ENCODE assay signal across 15 cellular contexts in genomic region chr21:38308010-38308784, GRCh38. TPM values are rescaled to one million over a fixed set of nuclear protein-coding genes. Genes with fewer than 3 reads are reported as not detected.
DNase-seq lines count a peak whose midpoint lies in the region; ATAC-seq and TF ChIP-seq lines count a peak whose summit lies in the region.
"Had no signal": no experiment of that assay in that cellular context is flagged by ENCODE, and none has a peak within 500 bp of the region (broad histone marks: within the 10 kb centered on the region; RNA-seq: fewer than 3 reads in every experiment).

No MANE protein-coding gene starts in this region.

- H3K4me3 ChIP-seq in body of pancreas (no peak overlapping the region), gastrocnemius medialis (no peak overlapping the region), prostate gland (no peak overlapping the region)

- H3K4me1 Mint-ChIP-seq in CD14-positive monocyte, result peaks cover 68% of the 10 kb centered on the region

- TF ChIP-seq CTCF in CD14-positive monocyte (IDR thresholded peaks at IDR 0.05) (no peak), body of pancreas (IDR thresholded peaks at IDR 0.05) (no peak), gastrocnemius medialis (IDR thresholded peaks at IDR 0.05 in 4 of 5, conservative IDR thresholded peaks at IDR 0.05 in 1 of 5) (no peak), prostate gland (IDR thresholded peaks at IDR 0.05) (no peak)

- TF ChIP-seq POLR2A in body of pancreas (IDR thresholded peaks at IDR 0.05), result no peak
- no peak for TF ChIP-seq POLR2A in gastrocnemius medialis (IDR thresholded peaks at IDR 0.05)
- TF ChIP-seq POLR2A in prostate gland (IDR thresholded peaks at IDR 0.05), result no peak

- no peak overlapping the region for H3K4me3 Mint-ChIP-seq in CD14-positive monocyte
- H3K4me3 Mint-ChIP-seq: activated T-helper 1 cell treated with anti-CD3 and anti-CD28 coated beads, Interleukin-12 subunit alpha, Interleukin-12 subunit beta, Interleukin-2, Interleukin-4 antibody, amounts not matched to agents 30 ng/mL and 10 ng/mL and 1 ng/mL, durations not matched to agents 14 hours and 24 hours and 36 hours had no signal

- peak overlapping the region in 5 of 7 donors; percentile 14 to 72 (median 63) for H3K27ac Mint-ChIP-seq in CD14-positive monocyte
- H3K27ac Mint-ChIP-seq: activated T-helper 1 cell treated with anti-CD3 and anti-CD28 coated beads, Interleukin-12 subunit alpha, Interleukin-12 subunit beta, Interleukin-2, Interleukin-4 antibody, amounts not matched to agents 30 ng/mL and 10 ng/mL and 1 ng/mL, durations not matched to agents 14 hours and 24 hours and 36 hours had no signal

- DNase-seq in CD14-positive monocyte (ENCODE audit: low spot score) (no peak), body of pancreas (peak in 1 of 4 donors; percentile 33), kidney tubule cell (ENCODE audit: low spot score) (peak; percentile 68), gastrocnemius medialis (no peak), DMS 273 treated with DMSO at 0.1 percent for 48 hours (lab: John Stamatoyannopoulos, UW) (no peak), H4 (ENCODE audit: low spot score) (no peak), prostate gland (ENCODE audit: low spot score) (no peak)
- DNase-seq: activated CD4-positive, alpha-beta T cell treated with anti-CD3 and anti-CD28 coated beads, Interleukin-2, amount 50 U/mL, for 48 hours; midbrain; NCI-H1048; stimulated activated CD4-positive, alpha-beta T cell treated with anti-CD3 and anti-CD28 coated beads, Interleukin-4, amount 100 ng/mL, for 24 hours had no signal

- 26 to 30% methylated on average over 7 of the region's 7 CpGs for WGBS in body of pancreas, 2 donors
- 77% methylated on average over 7 of the region's 7 CpGs for WGBS in prostate gland

- no peaks in the 10 kb centered on the region for H3K27me3 ChIP-seq in body of pancreas
- H3K27me3 ChIP-seq in gastrocnemius medialis, result no peaks in the 10 kb centered on the region
- H3K27me3 ChIP-seq in prostate gland (replicated peaks; ENCODE audit: insufficient read depth), result no peaks in the 10 kb centered on the region

- intact Hi-C loops in CD14-positive monocyte (cut with micrococcal nuclease) (loop anchor here in 1 of 2 donors (5.0 kb wide), 1 partner anchor 36 kb away; no protein-coding TSS in a partner anchor), body of pancreas (cut with DNase I) (no loop called here), gastrocnemius medialis (cut with DNase I; ENCODE audit: low total_unique reads) (no loop called here), prostate gland (cut with DNase I) (no loop called here)

- peak overlapping the region in 2 of 4 donors; percentile 6 to 45 for H3K27ac ChIP-seq in body of pancreas
- no peak overlapping the region for H3K27ac ChIP-seq in gastrocnemius medialis
- no peak overlapping the region for H3K27ac ChIP-seq in prostate gland

- H3K4me1 ChIP-seq in body of pancreas, result peaks cover 14% of the 10 kb centered on the region
- no peaks in the 10 kb centered on the region for H3K4me1 ChIP-seq in gastrocnemius medialis
- H3K4me1 ChIP-seq in prostate gland (replicated peaks), result no peaks in the 10 kb centered on the region

- H3K36me3 ChIP-seq in body of pancreas (replicated peaks in 1 of 2; ENCODE audit: insufficient read depth in 1 of 2, low read depth in 2 of 2), result no peaks in the 10 kb centered on the region
- H3K36me3 ChIP-seq in gastrocnemius medialis, result no peaks in the 10 kb centered on the region
- H3K36me3 ChIP-seq in prostate gland, result no peaks in the 10 kb centered on the region

- peaks cover 0 to 11% of the 10 kb centered on the region in 2 donors for H3K36me3 Mint-ChIP-seq in CD14-positive monocyte

- H3K9me3 Mint-ChIP-seq in CD14-positive monocyte, result no peaks in the 10 kb centered on the region
- H3K9me3 Mint-ChIP-seq: activated T-helper 1 cell treated with anti-CD3 and anti-CD28 coated beads, Interleukin-12 subunit alpha, Interleukin-12 subunit beta, Interleukin-2, Interleukin-4 antibody, amounts not matched to agents 30 ng/mL and 10 ng/mL and 1 ng/mL, durations not matched to agents 14 hours and 24 hours and 36 hours had no signal

- H3K9me3 ChIP-seq in body of pancreas, result no peaks in the 10 kb centered on the region
- H3K9me3 ChIP-seq in gastrocnemius medialis, result no peaks in the 10 kb centered on the region
- no peaks in the 10 kb centered on the region for H3K9me3 ChIP-seq in prostate gland

- H3K27me3 Mint-ChIP-seq in CD14-positive monocyte (ENCODE audit: low read depth in 3 of 3), result peaks cover 0 to 3% (median 2%) of the 10 kb centered on the region in 3 donors

- in situ Hi-C loops in gastrocnemius medialis (cut with MboI; ENCODE audit: low sequenced_read_pairs in 4 of 4), result no loop called here

- ATAC-seq in body of pancreas (peak; percentile 72), gastrocnemius medialis (peak; percentile 61 to 66), GM19395 (IDR thresholded peaks at IDR 0.05; ENCODE audit: unreplicated experiment) (no peak)

RNA-seq across cellular contexts. Expression of gene KCNJ15, which starts 51.4 kb away (rescaled TPM):
- polyA plus RNA-seq in CD14-positive monocyte, result 1 to 10 TPM; 4.5 to 8.0 TPM
- total RNA-seq in body of pancreas, result 10 to 100 TPM; 23.1 to 27.5 TPM
- total RNA-seq in gastrocnemius medialis, result 1 to 10 TPM in 1 of 4 donors, under 1 TPM in 3; 0.24 to 1.5 (median 0.37) TPM
- 0.06 TPM in 1 of 2 replicates, not detected in the other for total RNA-seq in H4 (2014; rRNA removed; shearing (Covaris generic))
- total RNA-seq in prostate gland, result 1 to 10 TPM; 4.5 to 5.6 TPM
- total RNA-seq: H1, SK-MEL-5 had no signal
